In genomic region chr1:156862602-156863599, GRCh38 we compare ENCODE assay signal across 18 cellular contexts. TPM values are rescaled to one million over a fixed set of nuclear protein-coding genes. Genes with fewer than 3 reads are reported as not detected.
DNase-seq lines count a peak whose midpoint lies in the region; ATAC-seq and TF ChIP-seq lines count a peak whose summit lies in the region.
"Had no signal": no experiment of that assay in that cellular context is flagged by ENCODE, and none has a peak within 500 bp of the region (broad histone marks: within the 10 kb centered on the region; RNA-seq: fewer than 3 reads in every experiment).

No MANE protein-coding gene starts in this region.

- H4K20me1 ChIP-seq in KMS-11 (ENCODE audit: insufficient read depth) (no peaks in the 10 kb centered on the region), neural progenitor cell (ENCODE audit: low read depth) (peaks cover 16% of the 10 kb centered on the region)

- H3K79me2 ChIP-seq in KMS-11 (ENCODE audit: insufficient read depth, low read depth) (no peaks in the 10 kb centered on the region), neural progenitor cell (ENCODE audit: low read depth) (no peaks in the 10 kb centered on the region)

- H3K9me3 Mint-ChIP-seq in activated CD4-positive, alpha-beta T cell treated with anti-CD3 and anti-CD28 coated beads, Interleukin-2, amount 10 ng/mL, durations not matched to agents 24 days and 14 days, result no peaks in the 10 kb centered on the region
- H3K9me3 Mint-ChIP-seq in activated naive CD4-positive, alpha-beta T cell treated with anti-CD3 and anti-CD28 coated beads, Interleukin-2, amount 50 U/mL, for 72 hours, result no peaks in the 10 kb centered on the region
- H3K9me3 Mint-ChIP-seq in neural progenitor cell, result no peaks in the 10 kb centered on the region

- H3K4me1 Mint-ChIP-seq in activated CD4-positive, alpha-beta T cell treated with anti-CD3 and anti-CD28 coated beads, Interleukin-2, amount 10 ng/mL, durations not matched to agents 24 days and 14 days, result peaks cover 70% of the 10 kb centered on the region
- peaks cover 60% of the 10 kb centered on the region for H3K4me1 Mint-ChIP-seq in neural progenitor cell

- peak; percentile 76 for DNase-seq in activated CD4-positive, alpha-beta T cell treated with anti-CD3 and anti-CD28 coated beads, Interleukin-2, amount 10 ng/mL, durations not matched to agents 24 days and 14 days
- no peak for DNase-seq in activated CD4-positive, alpha-beta T cell treated with anti-CD3 and anti-CD28 coated beads for 1 hour
- no peak for DNase-seq in activated naive CD4-positive, alpha-beta T cell treated with anti-CD3 and anti-CD28 coated beads, Interleukin-2, amount 50 U/mL, for 72 hours (ENCODE audit: low spot score in 2 of 2)
- DNase-seq in neural progenitor cell (ENCODE audit: low spot score) (no peak), coronary artery (ENCODE audit: low spot score) (no peak), GM10266 (ENCODE audit: extremely low spot score) (no peak)
- DNase-seq: activated gamma-delta T cell treated with Interleukin-2 at 50 U/mL for 16 hours, cerebellar nuclear complex, DMS 273 treated with DMSO at 0.1 percent for 48 hours, left ventricle myocardium superior, NCI-H187, NCI-H748 treated with DMSO at 0.1 percent for 48 hours, upper lobe of left lung had no signal

- H3K27ac Mint-ChIP-seq in activated CD4-positive, alpha-beta T cell treated with anti-CD3 and anti-CD28 coated beads, Interleukin-2, amount 10 ng/mL, durations not matched to agents 24 days and 14 days, result peak overlapping the region; percentile 68
- peak overlapping the region in 1 of 2 donors; percentile 42 for H3K27ac Mint-ChIP-seq in activated naive CD4-positive, alpha-beta T cell treated with anti-CD3 and anti-CD28 coated beads, Interleukin-2, amount 50 U/mL, for 72 hours
- no peak overlapping the region for H3K27ac Mint-ChIP-seq in neural progenitor cell

- H3K4me3 ChIP-seq in KMS-11 (IDR thresholded peaks at IDR 0.05; ENCODE audit: insufficient read depth, low read depth, low read length) (no peak overlapping the region), neural progenitor cell (no peak overlapping the region), coronary artery (no peak overlapping the region)
- H3K4me3 ChIP-seq: skin epidermis, upper lobe of left lung had no signal

- TF ChIP-seq CTCF in KMS-11 (conservative IDR thresholded peaks at IDR 0.05; ENCODE audit: low read depth, low read length), result 0 out of 2 replicates have a peak, but pooled peaks have one; percentile 10
- TF ChIP-seq CTCF in neural progenitor cell (IDR thresholded peaks at IDR 0.05), result no peak
- TF ChIP-seq CTCF in coronary artery (IDR thresholded peaks at IDR 0.05), result no peak
- no peak for TF ChIP-seq CTCF in GM10266 (IDR thresholded peaks at IDR 0.05; ENCODE audit: control insufficient read depth, insufficient read depth, low read depth, missing control alignments)

- no peaks in the 10 kb centered on the region for H3K9me3 ChIP-seq in neural progenitor cell (ENCODE audit: low read depth)
- H3K9me3 ChIP-seq: upper lobe of left lung had no signal

- H3F3A ChIP-seq in neural progenitor cell (ENCODE audit: low read depth), result peaks cover 32% of the 10 kb centered on the region

- peaks cover 82% of the 10 kb centered on the region for H3K27me3 ChIP-seq in KMS-11 (ENCODE audit: insufficient read depth, low read depth)
- H3K27me3 ChIP-seq in neural progenitor cell, result peaks cover 82% of the 10 kb centered on the region

- peak overlapping the region; percentile 80 for H3K4me3 Mint-ChIP-seq in activated CD4-positive, alpha-beta T cell treated with anti-CD3 and anti-CD28 coated beads, Interleukin-2, amount 10 ng/mL, durations not matched to agents 24 days and 14 days
- H3K4me3 Mint-ChIP-seq in neural progenitor cell, result peak overlapping the region; percentile 1

- intact Hi-C loops in activated CD4-positive, alpha-beta T cell treated with anti-CD3 and anti-CD28 coated beads, Interleukin-2, amount 10 ng/mL, durations not matched to agents 24 days and 14 days (cut with micrococcal nuclease), result loop anchor here (1.0 to 10.0 kb wide), 2 partner anchors 47 to 62 kb away; partner anchors contain the start of genes LRRC71 and SH2D2A

- H3K9ac ChIP-seq in KMS-11 (no peak overlapping the region), neural progenitor cell (no peak overlapping the region)

- H3K36me3 ChIP-seq in KMS-11 (ENCODE audit: insufficient read depth) (no peaks in the 10 kb centered on the region), neural progenitor cell (no peaks in the 10 kb centered on the region)
- H3K36me3 ChIP-seq: upper lobe of left lung had no signal

- H3K4me2 ChIP-seq in KMS-11 (peak overlapping the region; percentile 1; the same call in 1 of the 2 replicates), neural progenitor cell (no peak overlapping the region)

- H3K27me3 Mint-ChIP-seq in activated CD4-positive, alpha-beta T cell treated with anti-CD3 and anti-CD28 coated beads, Interleukin-2, amount 10 ng/mL, durations not matched to agents 24 days and 14 days, result peaks cover 12% of the 10 kb centered on the region
- peaks cover 59% of the 10 kb centered on the region for H3K27me3 Mint-ChIP-seq in neural progenitor cell (ENCODE audit: insufficient read depth, low read depth)

- peaks cover 19% of the 10 kb centered on the region for H3K36me3 Mint-ChIP-seq in activated CD4-positive, alpha-beta T cell treated with anti-CD3 and anti-CD28 coated beads, Interleukin-2, amount 10 ng/mL, durations not matched to agents 24 days and 14 days (ENCODE audit: low read depth)
- H3K36me3 Mint-ChIP-seq in activated naive CD4-positive, alpha-beta T cell treated with anti-CD3 and anti-CD28 coated beads, Interleukin-2, amount 50 U/mL, for 72 hours, result peaks cover 0 to 4% of the 10 kb centered on the region in 2 donors
- H3K36me3 Mint-ChIP-seq in neural progenitor cell, result no peaks in the 10 kb centered on the region

- H3K4me1 ChIP-seq in KMS-11 (ENCODE audit: low read depth, poor library complexity, severe bottlenecking) (peaks cover 33% of the 10 kb centered on the region), neural progenitor cell (peaks cover 29% of the 10 kb centered on the region)

- peak; percentile 43 to 61 for ATAC-seq in activated naive CD4-positive, alpha-beta T cell treated with anti-CD3 and anti-CD28 coated beads, Interleukin-2, amount 50 U/mL, for 72 hours
- no peak for ATAC-seq in HG02885 (IDR thresholded peaks at IDR 0.05; ENCODE audit: poor library complexity, unreplicated experiment)
- ATAC-seq: left ventricle myocardium superior had no signal

- H2AFZ ChIP-seq in KMS-11 (ENCODE audit: low read depth), result no peak overlapping the region
- H2AFZ ChIP-seq in neural progenitor cell (replicated peaks), result no peak overlapping the region

- H3K27ac ChIP-seq in KMS-11, result no peak overlapping the region
- H3K27ac ChIP-seq in neural progenitor cell, result no peak overlapping the region
- no peak overlapping the region for H3K27ac ChIP-seq in coronary artery
- H3K27ac ChIP-seq: skin epidermis, upper lobe of left lung had no signal

RNA-seq across cellular contexts. Expression of gene NTRK1, which starts 2.2 kb away (rescaled TPM):
- 54.3 and 61.2 TPM in 2 replicates for total RNA-seq in activated CD4-positive, alpha-beta T cell treated with anti-CD3 and anti-CD28 coated beads, Interleukin-2, amount 10 ng/mL, durations not matched to agents 24 days and 14 days
- total RNA-seq in activated naive CD4-positive, alpha-beta T cell treated with anti-CD3 and anti-CD28 coated beads, Interleukin-2, amount 50 U/mL, for 72 hours, result 1 to 10 TPM; 5.3 to 7.2 TPM
- total RNA-seq in neural progenitor cell (ENCODE audit: low replicate concordance), result 0.15 TPM in 1 of 2 replicates, not detected in the other
- total RNA-seq: epithelial cell of proximal tubule had no signal

RNA-seq across cellular contexts. Expression of gene INSRR, which starts 4.0 kb away (rescaled TPM):
- 0.68 and 0.71 TPM in 2 replicates for total RNA-seq in activated CD4-positive, alpha-beta T cell treated with anti-CD3 and anti-CD28 coated beads, Interleukin-2, amount 10 ng/mL, durations not matched to agents 24 days and 14 days
- under 1 TPM; 0.07 to 0.29 TPM for total RNA-seq in activated naive CD4-positive, alpha-beta T cell treated with anti-CD3 and anti-CD28 coated beads, Interleukin-2, amount 50 U/mL, for 72 hours
- total RNA-seq in neural progenitor cell (ENCODE audit: low replicate concordance), result not detected in 2 replicates
- total RNA-seq: epithelial cell of proximal tubule had no signal

RNA-seq across cellular contexts. Expression of gene PEAR1, which starts 30.6 kb away (rescaled TPM):
- 0.09 and 0.21 TPM in 2 replicates for total RNA-seq in activated CD4-positive, alpha-beta T cell treated with anti-CD3 and anti-CD28 coated beads, Interleukin-2, amount 10 ng/mL, durations not matched to agents 24 days and 14 days
- total RNA-seq in activated naive CD4-positive, alpha-beta T cell treated with anti-CD3 and anti-CD28 coated beads, Interleukin-2, amount 50 U/mL, for 72 hours, result under 1 TPM; 0.09 to 0.53 TPM
- total RNA-seq in neural progenitor cell (ENCODE audit: low replicate concordance), result 0.06 TPM in 1 of 2 replicates, not detected in the other

RNA-seq across cellular contexts. Expression of gene SH2D2A, which starts 46.3 kb away (rescaled TPM):
- 277 and 282 TPM in 2 replicates for total RNA-seq in activated CD4-positive, alpha-beta T cell treated with anti-CD3 and anti-CD28 coated beads, Interleukin-2, amount 10 ng/mL, durations not matched to agents 24 days and 14 days
- total RNA-seq in activated naive CD4-positive, alpha-beta T cell treated with anti-CD3 and anti-CD28 coated beads, Interleukin-2, amount 50 U/mL, for 72 hours, result 100 to 1,000 TPM; 186 to 215 TPM
- 1.2 TPM in 1 of 2 replicates, not detected in the other for total RNA-seq in neural progenitor cell (ENCODE audit: low replicate concordance)

RNA-seq across cellular contexts. Expression of gene LRRC71, which starts 57.5 kb away (rescaled TPM):
- total RNA-seq in activated CD4-positive, alpha-beta T cell treated with anti-CD3 and anti-CD28 coated beads, Interleukin-2, amount 10 ng/mL, durations not matched to agents 24 days and 14 days, result not detected in 2 replicates
- not detected for total RNA-seq in activated naive CD4-positive, alpha-beta T cell treated with anti-CD3 and anti-CD28 coated beads, Interleukin-2, amount 50 U/mL, for 72 hours
- not detected in 2 replicates for total RNA-seq in neural progenitor cell (ENCODE audit: low replicate concordance)
- total RNA-seq: epithelial cell of proximal tubule, omental fat pad had no signal
